In genomic region chr2:39743170-39743851, GRCh38 we compare ENCODE assay signal across 17 cellular contexts. TPM values are rescaled to one million over a fixed set of nuclear protein-coding genes. Genes with fewer than 3 reads are reported as not detected.
DNase-seq lines count a peak whose midpoint lies in the region; ATAC-seq and TF ChIP-seq lines count a peak whose summit lies in the region.
"Had no signal": no experiment of that assay in that cellular context is flagged by ENCODE, and none has a peak within 500 bp of the region (broad histone marks: within the 10 kb centered on the region; RNA-seq: fewer than 3 reads in every experiment).

No MANE protein-coding gene starts in this region.

- H3K27ac ChIP-seq in mammary epithelial cell (ENCODE audit: insufficient read depth, low read depth, low read length), result peak overlapping the region; percentile 48
- H3K27ac ChIP-seq: heart left ventricle had no signal

- peaks cover 9% of the 10 kb centered on the region for H3K79me2 ChIP-seq in mammary epithelial cell (ENCODE audit: insufficient read depth, low read length)

- peaks cover 54% of the 10 kb centered on the region for H3K36me3 Mint-ChIP-seq in nephron progenitor cell (ENCODE audit: low read depth)

- ATAC-seq in HG02571 (IDR thresholded peaks at IDR 0.05; ENCODE audit: unreplicated experiment), result no peak
- no peak for ATAC-seq in GM18909 (IDR thresholded peaks at IDR 0.05; ENCODE audit: poor library complexity, unreplicated experiment)
- no peak for ATAC-seq in omental fat pad (ENCODE audit: low FRiP score)
- ATAC-seq: left lobe of liver, Right ventricle myocardium inferior had no signal

- H3K4me1 ChIP-seq in mammary epithelial cell (ENCODE audit: insufficient read depth, low read length), result peaks cover 27% of the 10 kb centered on the region

- H4K20me1 ChIP-seq in mammary epithelial cell (ENCODE audit: insufficient read depth, low read length), result no peaks in the 10 kb centered on the region

- H3K4me3 Mint-ChIP-seq in nephron progenitor cell, result no peak overlapping the region
- H3K4me3 Mint-ChIP-seq: activated naive CD8-positive, alpha-beta T cell treated with anti-CD3 and anti-CD28 coated beads, Interleukin-2, amount 10 ng/mL, durations not matched to agents 7 days and 5 days; CD4-positive, alpha-beta T cell; nephron had no signal

- H3K27ac Mint-ChIP-seq in nephron progenitor cell, result peak overlapping the region; percentile 41
- H3K27ac Mint-ChIP-seq: activated naive CD8-positive, alpha-beta T cell treated with anti-CD3 and anti-CD28 coated beads, Interleukin-2, amount 10 ng/mL, durations not matched to agents 7 days and 5 days; CD4-positive, alpha-beta T cell; nephron had no signal

- H3K27me3 Mint-ChIP-seq in nephron progenitor cell (ENCODE audit: low read depth, poor library complexity), result no peaks in the 10 kb centered on the region
- H3K27me3 Mint-ChIP-seq: activated naive CD8-positive, alpha-beta T cell treated with anti-CD3 and anti-CD28 coated beads, Interleukin-2, amount 10 ng/mL, durations not matched to agents 7 days and 5 days; CD4-positive, alpha-beta T cell had no signal

- peaks cover 26% of the 10 kb centered on the region for H3K36me3 ChIP-seq in mammary epithelial cell (ENCODE audit: insufficient read depth, low read length)

- in situ Hi-C loops in G401 (cut with HindIII; ENCODE audit: low sequenced_read_pairs) (no loop called here), mammary epithelial cell (cut with MboI; ENCODE audit: low sequenced_read_pairs in 2 of 2) (no loop called here)

- no peaks in the 10 kb centered on the region for H3K27me3 ChIP-seq in mammary epithelial cell (ENCODE audit: insufficient read depth, low read length)
- H3K27me3 ChIP-seq: heart left ventricle had no signal

- BruUV-seq in mammary epithelial cell (replicated peaks; lab: Mats Ljungman, UMichigan), result no TSS peak

- no peak overlapping the region for H3K4me3 ChIP-seq in mammary epithelial cell (replicated peaks in 1 of 3; ENCODE audit: insufficient read depth in 1 of 3, low read depth in 2 of 3, low read length in 3 of 3)
- H3K4me3 ChIP-seq: heart left ventricle had no signal

- intact Hi-C loops in mammary epithelial cell (cut with micrococcal nuclease), result no loop called here

- peaks cover 4% of the 10 kb centered on the region for H3K4me1 Mint-ChIP-seq in nephron progenitor cell

- no peak overlapping the region for H2AFZ ChIP-seq in mammary epithelial cell (ENCODE audit: low read depth, low read length)

- H3K9me3 ChIP-seq in mammary epithelial cell (replicated peaks; ENCODE audit: insufficient read depth, low read length), result no peaks in the 10 kb centered on the region
- H3K9me3 ChIP-seq: heart left ventricle had no signal

- peak overlapping the region; percentile 33 for H3K4me2 ChIP-seq in mammary epithelial cell (ENCODE audit: insufficient read depth, low read depth, low read length)

- CTCF ChIA-PET in mammary epithelial cell (lab: Charles Lee; ENCODE audit: low non-redundant PET), result no interaction called here

- H3K9me3 Mint-ChIP-seq in nephron progenitor cell, result no peaks in the 10 kb centered on the region
- H3K9me3 Mint-ChIP-seq: activated naive CD8-positive, alpha-beta T cell treated with anti-CD3 and anti-CD28 coated beads, Interleukin-2, amount 10 ng/mL, durations not matched to agents 7 days and 5 days; CD4-positive, alpha-beta T cell; nephron had no signal

- dilution Hi-C loops in mammary epithelial cell (cut with HindIII; ENCODE audit: low sequenced_read_pairs), result no loop called here

- DNase-seq in G401 (ENCODE audit: low spot score) (peak; percentile 73), NCI-H69 (lab: John Stamatoyannopoulos, UW) (peak; percentile 15), mammary epithelial cell (peak; percentile 44), nephron progenitor cell (no peak), NCI-H748 (lab: John Stamatoyannopoulos, UW; ENCODE audit: unreplicated experiment) (no peak), omental fat pad (ENCODE audit: low spot score) (no peak)
- DNase-seq: activated CD8-positive, alpha-beta memory T cell treated with anti-CD3 and anti-CD28 coated beads, Interleukin-2, amount 50 U/mL, for 4 hours; activated naive CD8-positive, alpha-beta T cell treated with anti-CD3 and anti-CD28 coated beads, Interleukin-2, amount 10 ng/mL, durations not matched to agents 7 days and 5 days; CD4-positive, alpha-beta T cell; heart left ventricle; NCI-H510A treated with DMSO at 0.1 percent for 48 hours; small intestine had no signal

- TF ChIP-seq CTCF in mammary epithelial cell (conservative IDR thresholded peaks at IDR 0.05 in 1 of 2, IDR thresholded peaks at IDR 0.05 in 1 of 2; ENCODE audit: extremely low read depth in 1 of 2, insufficient read depth in 1 of 2, low read depth in 1 of 2, low read length in 2 of 2) (no peak), nephron progenitor cell (IDR thresholded peaks at IDR 0.05) (no peak), omental fat pad (IDR thresholded peaks at IDR 0.05) (no peak)

- no peak overlapping the region for H3K9ac ChIP-seq in mammary epithelial cell (ENCODE audit: insufficient read depth, low read length)

- 33% methylated on average over 1 of the region's 1 CpG for WGBS in mammary epithelial cell (ENCODE audit: low coverage, missing lambda C conversion rate)

RNA-seq across cellular contexts. Expression of gene THUMPD2, which starts 35.7 kb away (rescaled TPM):
- total RNA-seq in G401 (2014; rRNA removed; shearing (Covaris generic)), result 17.4 and 22.2 TPM in 2 replicates
- total RNA-seq in mammary epithelial cell (10 to 100 TPM; 15.0 to 15.7 TPM), omental fat pad (10 to 100 TPM in 1 of 4 donors, 1 to 10 TPM in 3; 8.1 to 15.4 (median 8.8) TPM)
- polyA plus RNA-seq in mammary epithelial cell, result 8.4 TPM
- 4.2 TPM for polyA minus RNA-seq in mammary epithelial cell

Comparison
In these comparisons a context has a peak if more than half of its experiments do, and no peak if none do; other contexts are left out.
1. DNase-seq: peak in G401 (single experiment), NCI-H69 (single experiment) and mammary epithelial cell (single experiment); none in nephron progenitor cell (single experiment), NCI-H748 (single experiment) and omental fat pad (single experiment).